ENCODE assay signal across 18 cellular contexts in genomic region chr3:188775412-188775811, GRCh38.
DNase-seq lines count a peak whose midpoint lies in the region; ATAC-seq, FAIRE-seq and TF ChIP-seq lines count a peak whose summit lies in the region.
"Had no signal": no experiment of that assay in that cellular context is flagged by ENCODE, and none has a peak within 500 bp of the region (broad histone marks: within the 10 kb centered on the region; RNA-seq: fewer than 3 reads in every experiment).

No MANE protein-coding gene starts in this region.

- FAIRE-seq in endothelial cell of umbilical vein (lab: Jason Lieb, UNC) = no peak
- FAIRE-seq: A204.1, D721Med, H1, HTR-8/SVneo had no signal

- H3K27me3 ChIP-seq in breast epithelium = no peaks in the 10 kb centered on the region
- H3K27me3 ChIP-seq in adrenal gland = no peaks in the 10 kb centered on the region
- H3K27me3 ChIP-seq in endothelial cell of umbilical vein (ENCODE audit: control insufficient read depth in 2 of 2, insufficient read depth in 2 of 2, low read length in 2 of 2) = no peaks in the 10 kb centered on the region
- H3K27me3 ChIP-seq: BE2C had no signal

- H3K27me3 Mint-ChIP-seq in MCF 10A (ENCODE audit: insufficient read depth, unreplicated experiment) = no peaks in the 10 kb centered on the region
- H3K27me3 Mint-ChIP-seq: CD4-positive, alpha-beta memory T cell had no signal

- H3K4me3 ChIP-seq in breast epithelium (no peak overlapping the region), adrenal gland (no peak overlapping the region), endothelial cell of umbilical vein (replicated peaks in 1 of 3; ENCODE audit: insufficient read depth in 1 of 3, low read depth in 1 of 3, low read length in 3 of 3) (no peak overlapping the region)
- H3K4me3 ChIP-seq: HAP-1 had no signal

- H3K4me3 Mint-ChIP-seq in MCF 10A (ENCODE audit: unreplicated experiment) = no peak overlapping the region
- H3K4me3 Mint-ChIP-seq: CD4-positive, alpha-beta memory T cell had no signal

- H3K9me1 ChIP-seq in endothelial cell of umbilical vein (replicated peaks; ENCODE audit: control insufficient read depth, extremely low read depth, insufficient read depth, low read length) = no peaks in the 10 kb centered on the region

- H3K36me3 ChIP-seq in breast epithelium (no peaks in the 10 kb centered on the region), adrenal gland (replicated peaks in 1 of 2) (no peaks in the 10 kb centered on the region), endothelial cell of umbilical vein (ENCODE audit: control insufficient read depth in 2 of 2, extremely low read depth in 1 of 2, insufficient read depth in 2 of 2, low read length in 2 of 2) (no peaks in the 10 kb centered on the region)
- H3K36me3 ChIP-seq: BE2C, HAP-1 had no signal

- peaks cover 26% of the 10 kb centered on the region for H3K4me1 Mint-ChIP-seq in MCF 10A (ENCODE audit: insufficient read depth, unreplicated experiment)

- H2AFZ ChIP-seq in endothelial cell of umbilical vein (ENCODE audit: low read depth, low read length) = no peak overlapping the region

- BruUV-seq in MCF 10A (replicated peaks; lab: Mats Ljungman, UMichigan) (no TSS peak), endothelial cell of umbilical vein (replicated peaks; lab: Mats Ljungman, UMichigan) (no TSS peak)

- intact Hi-C loops in MCF 10A (cut with micrococcal nuclease) = no loop called here
- intact Hi-C loops in breast epithelium (cut with DNase I; ENCODE audit: low total_unique reads) = no loop called here
- intact Hi-C loops in adrenal gland (cut with DNase I) = no loop called here
- intact Hi-C loops in endothelial cell of umbilical vein (cut with micrococcal nuclease) = no loop called here

- POLR2A ChIA-PET in MCF 10A (lab: Yijun Ruan, JAX) (no interaction called here), endothelial cell of umbilical vein (lab: Charles Lee) (no interaction called here)

- peak overlapping the region; percentile 25 for H3K27ac Mint-ChIP-seq in MCF 10A (ENCODE audit: low read depth, unreplicated experiment)

- peaks cover 0 to 6% of the 10 kb centered on the region in 2 donors for H3K4me1 ChIP-seq in breast epithelium
- peaks cover 13 to 28% of the 10 kb centered on the region in 2 donors for H3K4me1 ChIP-seq in adrenal gland (replicated peaks in 1 of 2)
- H3K4me1 ChIP-seq in endothelial cell of umbilical vein (ENCODE audit: control insufficient read depth, extremely low read depth, insufficient read depth, low read length) = peaks cover 14% of the 10 kb centered on the region
- H3K4me1 ChIP-seq: BE2C, HAP-1 had no signal

- H3K9me3 ChIP-seq in breast epithelium = no peaks in the 10 kb centered on the region
- no peaks in the 10 kb centered on the region for H3K9me3 ChIP-seq in adrenal gland (replicated peaks in 1 of 3)
- H3K9me3 ChIP-seq in endothelial cell of umbilical vein (replicated peaks; ENCODE audit: control insufficient read depth, insufficient read depth, low read length) = no peaks in the 10 kb centered on the region
- H3K9me3 ChIP-seq: BE2C, HAP-1 had no signal

- dilution Hi-C loops in endothelial cell of umbilical vein (cut with MboI; ENCODE audit: extremely low pct_ligation_motif_present, low sequenced_read_pairs) = no loop called here

- no peaks in the 10 kb centered on the region for H3K79me2 ChIP-seq in endothelial cell of umbilical vein (ENCODE audit: control insufficient read depth, insufficient read depth, low read length)

- no peaks in the 10 kb centered on the region for H4K20me1 ChIP-seq in endothelial cell of umbilical vein (replicated peaks; ENCODE audit: control insufficient read depth, extremely low read depth, insufficient read depth, low read length)

- WGBS in adrenal gland, 4 donors = 73 to 87% (median 77%) methylated on average over 3 of the region's 3 CpGs

- H3K36me3 Mint-ChIP-seq in MCF 10A (ENCODE audit: insufficient read depth, unreplicated experiment) = peaks cover 6% of the 10 kb centered on the region

- H3K9ac ChIP-seq in endothelial cell of umbilical vein (replicated peaks; ENCODE audit: extremely low read depth, insufficient read depth, low read length) = no peak overlapping the region

- H3K9me3 Mint-ChIP-seq in MCF 10A (ENCODE audit: unreplicated experiment) = no peaks in the 10 kb centered on the region
- H3K9me3 Mint-ChIP-seq: CD4-positive, alpha-beta memory T cell had no signal

- DNase-seq in MCF 10A (ENCODE audit: unreplicated experiment) (no peak), breast epithelium (ENCODE audit: low spot score in 2 of 2) (no peak), adrenal gland (peak in 4 of 7 donors; percentile 32 to 54 (median 51)), endothelial cell of umbilical vein (ENCODE audit: low read depth, low spot score) (peak; percentile 27), iPS-NIHi11 (ENCODE audit: low spot score) (no peak), NCI-H2107 (lab: John Stamatoyannopoulos, UW) (no peak)
- DNase-seq: BE2C; CD4-positive, alpha-beta memory T cell; DMS153; DND-41; GF-D8 had no signal

- no peak for TF ChIP-seq POLR2A in breast epithelium (IDR thresholded peaks at IDR 0.05)
- no peak for TF ChIP-seq POLR2A in adrenal gland (IDR thresholded peaks at IDR 0.05)
- no peak for TF ChIP-seq POLR2A in endothelial cell of umbilical vein (IDR thresholded peaks at IDR 0.05; ENCODE audit: low read depth, low read length)

- CTCF ChIA-PET in MCF 10A (lab: Yijun Ruan, JAX) (interaction anchor here (0.8 kb wide), 1 partner anchor 265 kb away, joined by 4 read pairs; no protein-coding TSS in a partner anchor), endothelial cell of umbilical vein (lab: Charles Lee) (no interaction called here)

- H3K27ac ChIP-seq in breast epithelium (no peak overlapping the region), adrenal gland (no peak overlapping the region), endothelial cell of umbilical vein (ENCODE audit: insufficient read depth, low read depth, low read length) (no peak overlapping the region)
- H3K27ac ChIP-seq: C4-2B had no signal

- H3K4me2 ChIP-seq in endothelial cell of umbilical vein (ENCODE audit: insufficient read depth, low read length) = no peak overlapping the region

- no peak for ATAC-seq in HG02610 (IDR thresholded peaks at IDR 0.05; ENCODE audit: unreplicated experiment)

- no peak for TF ChIP-seq CTCF in MCF 10A (IDR thresholded peaks at IDR 0.05; ENCODE audit: unreplicated experiment)
- no peak for TF ChIP-seq CTCF in breast epithelium (IDR thresholded peaks at IDR 0.05)
- no peak for TF ChIP-seq CTCF in adrenal gland (IDR thresholded peaks at IDR 0.05)
- no peak for TF ChIP-seq CTCF in endothelial cell of umbilical vein (IDR thresholded peaks at IDR 0.05; ENCODE audit: extremely low read depth in 1 of 2, insufficient read depth in 1 of 2, low read depth in 1 of 2, low read length in 2 of 2)

TF ChIP-seq in endothelial cell of umbilical vein, 7 proteins besides CTCF, POLR2A, EP300 and RAD21:
- TF ChIP-seq MYC (IDR thresholded peaks at IDR 0.05; ENCODE audit: low read depth, low read length) = no peak
TF ChIP-seq in endothelial cell of umbilical vein: peak in this region for 0.

Comparison
In these comparisons a context has a peak if more than half of its experiments do, and no peak if none do; other contexts are left out.
1. DNase-seq: peak in adrenal gland (4 of 7) and endothelial cell of umbilical vein (single experiment); none in MCF 10A (single experiment), breast epithelium (0 of 2), iPS-NIHi11 (single experiment) and NCI-H2107 (single experiment).